Comparison of ENCODE assay signal across 8 cellular contexts in the genomic region with DNA sequence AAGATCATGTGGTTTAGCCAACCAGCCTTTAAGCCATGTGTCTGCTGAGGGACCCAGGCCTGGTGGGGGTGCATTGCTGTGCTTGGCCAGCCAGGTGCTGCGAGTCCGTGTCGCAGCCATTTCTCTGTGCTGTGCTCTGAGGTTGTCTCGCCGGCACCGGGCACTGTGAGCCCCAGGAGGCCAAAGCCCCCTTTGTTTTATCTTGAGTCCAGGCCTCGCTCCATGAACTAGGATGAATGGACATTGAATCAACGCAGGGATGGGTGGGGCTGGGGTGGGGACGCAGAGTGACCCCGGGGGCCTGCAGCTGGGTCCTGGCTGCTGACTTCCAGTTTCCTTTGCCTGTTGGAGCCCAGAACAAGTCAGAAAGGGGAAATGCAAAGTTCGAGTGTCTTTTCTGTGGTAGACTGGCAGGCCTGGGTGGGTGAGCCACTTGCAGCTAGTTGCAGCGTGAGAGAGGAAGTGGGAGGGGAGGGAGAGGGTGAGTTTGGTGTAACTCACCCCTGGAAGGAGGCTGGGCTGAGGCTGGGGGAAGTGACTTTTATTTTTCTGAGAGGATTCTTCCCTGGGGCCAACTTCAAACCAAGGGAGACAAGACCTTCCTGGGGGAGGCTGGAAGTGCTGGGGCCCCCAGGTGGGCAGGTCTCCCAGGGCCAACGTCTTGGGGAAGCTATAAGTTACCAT.
A peak's percentile ranks its signal among the peaks of the same experiment; 100 is the strongest.
DNase-seq lines count a peak whose midpoint lies in the region; ATAC-seq and TF ChIP-seq lines count a peak whose summit lies in the region.

No MANE protein-coding gene starts in this region.

- peak overlapping the region; percentile 51 for H3K4me3 ChIP-seq in CD8-positive, alpha-beta T cell (ENCODE audit: low read depth, low read length)
- H3K4me3 ChIP-seq in Loucy (ENCODE audit: low read length, poor library complexity, severe bottlenecking), result peak overlapping the region; percentile 70
- H3K4me3 ChIP-seq in neural progenitor cell, result peak overlapping the region; percentile 34
- no peak overlapping the region for H3K4me3 ChIP-seq in aorta (ENCODE audit: low read length in 2 of 2)

- peak overlapping the region; percentile 94 for H3K27ac Mint-ChIP-seq in CD8-positive, alpha-beta T cell
- peak overlapping the region; percentile 86 for H3K27ac Mint-ChIP-seq in activated CD4-positive, alpha-beta memory T cell treated with anti-CD3 and anti-CD28 coated beads for 36 hours
- peak overlapping the region; percentile 98 for H3K27ac Mint-ChIP-seq in neural progenitor cell

- no peak for TF ChIP-seq CTCF in CD8-positive, alpha-beta T cell (IDR thresholded peaks at IDR 0.05)
- TF ChIP-seq CTCF in Loucy (conservative IDR thresholded peaks at IDR 0.05; ENCODE audit: low read length) (no peak), neural progenitor cell (IDR thresholded peaks at IDR 0.05) (no peak)

- CTCF ChIA-PET in CD8-positive, alpha-beta T cell (lab: Charles Lee), result interaction anchor here (0.7 to 2.2 kb wide), 15 partner anchors 9 to 135 kb away, joined by 3 to 9 read pairs (median 5); no protein-coding TSS in a partner anchor
- CTCF ChIA-PET in activated CD4-positive, alpha-beta memory T cell treated with anti-CD3 and anti-CD28 coated beads for 36 hours (lab: Charles Lee), result interaction anchor here (1.1 to 2.1 kb wide), 3 partner anchors 29 to 65 kb away, joined by 7 to 9 read pairs (median 7); no protein-coding TSS in a partner anchor

- H2AFZ ChIP-seq in Loucy (ENCODE audit: low read length) (no peak overlapping the region), neural progenitor cell (replicated peaks) (no peak overlapping the region)

- H3K36me3 Mint-ChIP-seq in CD8-positive, alpha-beta T cell, result peaks cover 51% of the 10 kb centered on the region
- peaks cover 59% of the 10 kb centered on the region for H3K36me3 Mint-ChIP-seq in activated CD4-positive, alpha-beta memory T cell treated with anti-CD3 and anti-CD28 coated beads for 36 hours
- H3K36me3 Mint-ChIP-seq in neural progenitor cell, result peaks cover 24% of the 10 kb centered on the region

- peaks cover 94% of the 10 kb centered on the region for H3K4me1 ChIP-seq in CD8-positive, alpha-beta T cell (ENCODE audit: insufficient read depth, low read length)
- H3K4me1 ChIP-seq in Loucy (ENCODE audit: insufficient read depth, low read length, poor library complexity, severe bottlenecking), result peaks cover 50% of the 10 kb centered on the region
- peaks cover 59% of the 10 kb centered on the region for H3K4me1 ChIP-seq in neural progenitor cell
- H3K4me1 ChIP-seq in aorta (ENCODE audit: control insufficient read depth in 1 of 2, insufficient read depth in 2 of 2, low read length in 2 of 2), result no peaks in the 10 kb centered on the region

- intact Hi-C loops in CD8-positive, alpha-beta T cell (cut with DNase I, micrococcal nuclease), result loop anchor here (1.0 to 2.0 kb wide), 4 partner anchors 9 to 35 kb away; no protein-coding TSS in a partner anchor
- intact Hi-C loops in activated CD4-positive, alpha-beta memory T cell treated with anti-CD3 and anti-CD28 coated beads for 36 hours (cut with micrococcal nuclease), result no loop called here
- intact Hi-C loops in aorta (cut with DNase I), result no loop called here

- H3K4me2 ChIP-seq in Loucy (ENCODE audit: low read depth, low read length, poor library complexity, severe bottlenecking) (peak overlapping the region; percentile 90), neural progenitor cell (peak overlapping the region; percentile 78)

- no peaks in the 10 kb centered on the region for H3K9me3 Mint-ChIP-seq in CD8-positive, alpha-beta T cell
- H3K9me3 Mint-ChIP-seq in activated CD4-positive, alpha-beta memory T cell treated with anti-CD3 and anti-CD28 coated beads for 36 hours, result no peaks in the 10 kb centered on the region
- no peaks in the 10 kb centered on the region for H3K9me3 Mint-ChIP-seq in neural progenitor cell

- peak overlapping the region; percentile 28 for H3K27ac ChIP-seq in CD8-positive, alpha-beta T cell (ENCODE audit: low read depth, low read length)
- H3K27ac ChIP-seq in neural progenitor cell (peak overlapping the region; percentile 89), aorta (ENCODE audit: low read depth in 1 of 2, low read length in 2 of 2) (no peak overlapping the region)

- H3K4me1 Mint-ChIP-seq in CD8-positive, alpha-beta T cell (ENCODE audit: low read depth), result peaks cover 87% of the 10 kb centered on the region
- H3K4me1 Mint-ChIP-seq in activated CD4-positive, alpha-beta memory T cell treated with anti-CD3 and anti-CD28 coated beads for 36 hours (ENCODE audit: low read depth), result peaks cover 89% of the 10 kb centered on the region
- H3K4me1 Mint-ChIP-seq in neural progenitor cell, result peaks cover 75% of the 10 kb centered on the region

- peaks cover 15% of the 10 kb centered on the region for H3K36me3 ChIP-seq in CD8-positive, alpha-beta T cell (ENCODE audit: insufficient read depth, low read length)
- H3K36me3 ChIP-seq in Loucy (ENCODE audit: insufficient read depth, low read length), result peaks cover 45% of the 10 kb centered on the region; the same call in 1 of the 2 replicates
- H3K36me3 ChIP-seq in neural progenitor cell, result no peaks in the 10 kb centered on the region
- no peaks in the 10 kb centered on the region for H3K36me3 ChIP-seq in aorta (ENCODE audit: control insufficient read depth in 1 of 2, insufficient read depth in 2 of 2, low read length in 1 of 2)

- H3K4me3 Mint-ChIP-seq in CD8-positive, alpha-beta T cell, result peak overlapping the region; percentile 71
- H3K4me3 Mint-ChIP-seq in activated CD4-positive, alpha-beta memory T cell treated with anti-CD3 and anti-CD28 coated beads for 36 hours, result peak overlapping the region; percentile 68
- H3K4me3 Mint-ChIP-seq in neural progenitor cell, result peak overlapping the region; percentile 82

- peaks cover 87% of the 10 kb centered on the region for H4K20me1 ChIP-seq in Loucy (ENCODE audit: insufficient read depth, low read length, poor library complexity, severe bottlenecking)
- H4K20me1 ChIP-seq in neural progenitor cell (ENCODE audit: low read depth), result peaks cover 78% of the 10 kb centered on the region

- H3K27me3 Mint-ChIP-seq in CD8-positive, alpha-beta T cell (ENCODE audit: low read depth), result no peaks in the 10 kb centered on the region
- H3K27me3 Mint-ChIP-seq in activated CD4-positive, alpha-beta memory T cell treated with anti-CD3 and anti-CD28 coated beads for 36 hours, result no peaks in the 10 kb centered on the region
- H3K27me3 Mint-ChIP-seq in neural progenitor cell (ENCODE audit: insufficient read depth, low read depth), result peaks cover 15% of the 10 kb centered on the region

- peak; percentile 91 for ATAC-seq in CD8-positive, alpha-beta T cell
- ATAC-seq in GM21526 (IDR thresholded peaks at IDR 0.05; ENCODE audit: low FRiP score, unreplicated experiment), result peak; percentile 60
- peak; percentile 61 for ATAC-seq in esophagus mucosa
- peak; percentile 35 for ATAC-seq in aorta (ENCODE audit: low FRiP score)

- H3K9ac ChIP-seq in Loucy (ENCODE audit: low read depth, low read length, poor library complexity, severe bottlenecking) (peak overlapping the region; percentile 71), neural progenitor cell (no peak overlapping the region)

- H3K9me3 ChIP-seq in CD8-positive, alpha-beta T cell (ENCODE audit: low read length), result no peaks in the 10 kb centered on the region
- H3K9me3 ChIP-seq in Loucy (ENCODE audit: insufficient read depth, low read depth, low read length), result no peaks in the 10 kb centered on the region
- no peaks in the 10 kb centered on the region for H3K9me3 ChIP-seq in neural progenitor cell (ENCODE audit: low read depth)
- H3K9me3 ChIP-seq in aorta (ENCODE audit: control insufficient read depth, low read length), result no peaks in the 10 kb centered on the region

- peak; percentile 58 to 90 (median 80) for DNase-seq in CD8-positive, alpha-beta T cell
- peak; percentile 90 for DNase-seq in activated CD4-positive, alpha-beta memory T cell treated with anti-CD3 and anti-CD28 coated beads for 36 hours
- DNase-seq in neural progenitor cell (ENCODE audit: low spot score) (peak; percentile 74), aorta (peak in 1 of 2 donors; percentile 87), NCI-H2171 (lab: John Stamatoyannopoulos, UW) (no peak)

- POLR2A ChIA-PET in CD8-positive, alpha-beta T cell (lab: Charles Lee), result interaction anchor here (0.8 to 4.9 kb wide), 21 partner anchors 9 to 492 kb away, joined by 3 to 32 read pairs (median 5); no protein-coding TSS in a partner anchor
- POLR2A ChIA-PET in activated CD4-positive, alpha-beta memory T cell treated with anti-CD3 and anti-CD28 coated beads for 36 hours (lab: Charles Lee), result interaction anchor here (0.8 to 1.6 kb wide), 7 partner anchors 9 to 125 kb away, joined by 3 to 7 read pairs (median 5); no protein-coding TSS in a partner anchor

- H3K27me3 ChIP-seq in CD8-positive, alpha-beta T cell (ENCODE audit: insufficient read depth, low read length), result no peaks in the 10 kb centered on the region
- H3K27me3 ChIP-seq in Loucy (ENCODE audit: insufficient read depth, low read length, poor library complexity, severe bottlenecking) (no peaks in the 10 kb centered on the region), neural progenitor cell (no peaks in the 10 kb centered on the region), aorta (ENCODE audit: control insufficient read depth in 1 of 2, insufficient read depth in 2 of 2, low read length in 1 of 2) (no peaks in the 10 kb centered on the region)

- 75% methylated on average over 12 to 13 of the region's 13 CpGs for WGBS in aorta, 2 donors

- H3K79me2 ChIP-seq in Loucy (ENCODE audit: insufficient read depth, low read length) (peaks cover 97% of the 10 kb centered on the region), neural progenitor cell (ENCODE audit: low read depth) (peaks cover 100% of the 10 kb centered on the region)

- peaks cover 8% of the 10 kb centered on the region for H3F3A ChIP-seq in Loucy (ENCODE audit: low read depth)
- peaks cover 81% of the 10 kb centered on the region for H3F3A ChIP-seq in neural progenitor cell (ENCODE audit: low read depth)

- no peaks in the 10 kb centered on the region for H3K9me2 ChIP-seq in Loucy (replicated peaks; ENCODE audit: low read depth, low read length)

Comparison
In these comparisons a context has a peak if more than half of its experiments do, and no peak if none do; other contexts are left out.
1. ATAC-seq: peak in every context shown above with its lines; median percentile 91 in CD8-positive, alpha-beta T cell; 61 in esophagus mucosa; 60 in GM21526; 35 in aorta.
2. H3K27ac ChIP-seq: peak in CD8-positive, alpha-beta T cell (single experiment) and neural progenitor cell (single experiment); none in aorta (0 of 2).
3. H3K4me3 ChIP-seq: peak in CD8-positive, alpha-beta T cell (single experiment), Loucy (single experiment) and neural progenitor cell (single experiment); none in aorta (0 of 2).
4. intact Hi-C loops: an anchor here in CD8-positive, alpha-beta T cell (1.0 to 2.0 kb wide); none called in activated CD4-positive, alpha-beta memory T cell treated with anti-CD3 and anti-CD28 coated beads for 36 hours and aorta.
5. Peak in every context shown above with its lines, with median percentiles within 50 percentile points of each other: H3K27ac Mint-ChIP-seq and H3K4me3 Mint-ChIP-seq.